ENCODE assay signal across 9 cellular contexts in the genomic region with DNA sequence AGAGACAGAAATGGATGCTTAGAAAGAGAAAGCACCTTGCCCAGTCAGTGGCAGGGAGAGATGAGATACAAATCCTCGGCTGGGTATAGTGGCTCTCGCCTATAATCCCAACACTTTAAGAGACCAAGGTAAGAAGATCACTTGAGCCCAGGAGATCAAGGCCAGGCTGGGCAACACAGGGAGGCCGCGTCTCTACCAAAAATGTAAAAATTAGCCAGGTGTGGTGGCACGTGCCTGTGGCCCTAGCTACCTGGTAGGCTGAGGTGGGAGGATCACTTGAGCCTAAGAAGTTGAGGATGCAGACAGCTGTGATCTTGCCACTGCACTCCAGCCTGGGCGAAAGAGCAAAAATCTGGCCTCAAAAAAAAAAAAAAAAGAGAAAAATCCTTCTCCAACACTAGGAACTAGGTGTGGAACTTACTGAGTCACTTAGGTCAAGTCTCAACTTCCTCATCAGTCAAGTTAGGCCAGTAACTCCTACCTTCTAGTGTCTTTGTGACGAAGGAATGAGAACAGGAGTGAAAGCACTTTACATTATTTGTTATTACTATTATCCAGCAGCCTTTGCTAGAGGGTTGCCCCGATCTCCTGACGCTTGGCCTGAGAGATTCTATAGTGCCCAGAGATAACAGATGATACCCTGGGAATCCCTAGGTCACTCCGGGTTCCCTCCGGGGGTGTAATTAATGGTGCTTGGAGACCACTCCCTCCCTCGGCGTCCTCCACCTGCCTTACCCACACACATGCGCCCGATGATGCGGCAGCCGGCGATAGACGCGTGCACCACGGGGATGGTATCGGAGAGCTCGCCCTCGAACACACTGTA. TPM values are rescaled to one million over a fixed set of nuclear protein-coding genes. Genes with fewer than 3 reads are reported as not detected.
DNase-seq lines count a peak whose midpoint lies in the region; ATAC-seq lines count a peak whose summit lies in the region.
"Had no signal": no experiment of that assay in that cellular context is flagged by ENCODE, and none has a peak within 500 bp of the region (broad histone marks: within the 10 kb centered on the region; RNA-seq: fewer than 3 reads in every experiment).

No MANE protein-coding gene starts in this region.

- H3K4me3 Mint-ChIP-seq in CD8-positive, alpha-beta memory T cell, result peak overlapping the region; percentile 87 to 98 (median 96)
- H3K4me3 Mint-ChIP-seq in activated T-helper 17 cell treated with anti-CD3 and anti-CD28 coated beads, Interleukin-2, amount 50 U/mL, for 72 hours, result peak overlapping the region; percentile 97

- no peaks in the 10 kb centered on the region for H3K9me3 ChIP-seq in CD8-positive, alpha-beta memory T cell (ENCODE audit: low read length)
- H3K9me3 ChIP-seq in iPS-18c (ENCODE audit: control insufficient read depth, insufficient read depth, low read length), result peaks cover 3% of the 10 kb centered on the region
- H3K9me3 ChIP-seq in stomach smooth muscle (ENCODE audit: control insufficient read depth in 2 of 2, low read length in 2 of 2), result no peaks in the 10 kb centered on the region

- H3K9me3 Mint-ChIP-seq in CD8-positive, alpha-beta memory T cell, result no peaks in the 10 kb centered on the region
- H3K9me3 Mint-ChIP-seq in activated T-helper 17 cell treated with anti-CD3 and anti-CD28 coated beads, Interleukin-2, amount 50 U/mL, for 72 hours, result no peaks in the 10 kb centered on the region

- peaks cover 14% of the 10 kb centered on the region for H3K4me1 ChIP-seq in CD8-positive, alpha-beta memory T cell (ENCODE audit: insufficient read depth, low read length)
- H3K4me1 ChIP-seq in stomach smooth muscle (ENCODE audit: control insufficient read depth, insufficient read depth, low read length), result peaks cover 17% of the 10 kb centered on the region

- H3K36me3 Mint-ChIP-seq in CD8-positive, alpha-beta memory T cell, result peaks cover 0 to 46% (median 12%) of the 10 kb centered on the region in 3 donors
- peaks cover 56% of the 10 kb centered on the region for H3K36me3 Mint-ChIP-seq in activated T-helper 17 cell treated with anti-CD3 and anti-CD28 coated beads, Interleukin-2, amount 50 U/mL, for 72 hours (ENCODE audit: low read depth)

- peaks cover 0 to 1% of the 10 kb centered on the region in 2 donors for H3K27me3 Mint-ChIP-seq in CD8-positive, alpha-beta memory T cell
- no peaks in the 10 kb centered on the region for H3K27me3 Mint-ChIP-seq in activated T-helper 17 cell treated with anti-CD3 and anti-CD28 coated beads, Interleukin-2, amount 50 U/mL, for 72 hours

- H3K4me1 Mint-ChIP-seq in CD8-positive, alpha-beta memory T cell, result peaks cover 28 to 41% (median 32%) of the 10 kb centered on the region in 3 donors
- H3K4me1 Mint-ChIP-seq in activated T-helper 17 cell treated with anti-CD3 and anti-CD28 coated beads, Interleukin-2, amount 50 U/mL, for 72 hours, result peaks cover 19% of the 10 kb centered on the region

- no peaks in the 10 kb centered on the region for H3K27me3 ChIP-seq in CD8-positive, alpha-beta memory T cell (ENCODE audit: insufficient read depth, low read length, poor library complexity, severe bottlenecking)
- H3K27me3 ChIP-seq in stomach smooth muscle (ENCODE audit: control insufficient read depth in 1 of 2, insufficient read depth in 2 of 2, low read length in 2 of 2), result no peaks in the 10 kb centered on the region

- POLR2A ChIA-PET in CD8-positive, alpha-beta memory T cell (lab: Charles Lee), result interaction anchor here (0.6 to 1.5 kb wide), 9 partner anchors 11 to 1790 kb away, joined by 3 to 8 read pairs (median 4); a partner anchor contains a TSS

- peak overlapping the region; percentile 72 for H3K4me3 ChIP-seq in CD8-positive, alpha-beta memory T cell (ENCODE audit: low read length)
- H3K4me3 ChIP-seq in iPS-18c (ENCODE audit: insufficient read depth, low read depth, low read length), result peak overlapping the region; percentile 97
- H3K4me3 ChIP-seq in stomach smooth muscle (ENCODE audit: low read length in 2 of 2), result peak overlapping the region; percentile 90

- peak overlapping the region; percentile 75 for H3K27ac ChIP-seq in CD8-positive, alpha-beta memory T cell (ENCODE audit: low read depth, low read length)
- H3K27ac ChIP-seq in stomach smooth muscle (ENCODE audit: low read length), result peak overlapping the region; percentile 53

- CTCF ChIA-PET in CD8-positive, alpha-beta memory T cell (lab: Charles Lee), result interaction anchor here (0.9 to 2.5 kb wide), 7 partner anchors 9 to 187 kb away, joined by 3 to 13 read pairs (median 3); no protein-coding TSS in a partner anchor

- peak overlapping the region; percentile 91 to 94 for H3K9ac ChIP-seq in stomach smooth muscle (ENCODE audit: low read length in 2 of 2)

- DNase-seq in CD8-positive, alpha-beta memory T cell, result no peak
- DNase-seq in GDM1 (lab: John Stamatoyannopoulos, UW) (no peak), cerebellum (ENCODE audit: low spot score) (no peak)

- ATAC-seq in HG03039 (IDR thresholded peaks at IDR 0.05; ENCODE audit: unreplicated experiment), result peak; percentile 13
- peak; percentile 56 for ATAC-seq in activated T-helper 17 cell treated with anti-CD3 and anti-CD28 coated beads, Interleukin-2, amount 50 U/mL, for 72 hours (replicated peaks)
- no peak for ATAC-seq in HG03460 (IDR thresholded peaks at IDR 0.05; ENCODE audit: unreplicated experiment)

- peaks cover 22% of the 10 kb centered on the region for H3K36me3 ChIP-seq in CD8-positive, alpha-beta memory T cell (ENCODE audit: insufficient read depth, low read length)
- H3K36me3 ChIP-seq in stomach smooth muscle (ENCODE audit: control insufficient read depth in 2 of 2, insufficient read depth in 2 of 2, low read length in 2 of 2), result peaks cover 16 to 22% of the 10 kb centered on the region in 2 donors

- peak overlapping the region; percentile 81 to 99 (median 92) for H3K27ac Mint-ChIP-seq in CD8-positive, alpha-beta memory T cell
- H3K27ac Mint-ChIP-seq in activated T-helper 17 cell treated with anti-CD3 and anti-CD28 coated beads, Interleukin-2, amount 50 U/mL, for 72 hours, result peak overlapping the region; percentile 95

RNA-seq across cellular contexts. Expression of a gene that starts 0.9 kb away (rescaled TPM):
- 100 to 1,000 TPM; 204 to 207 TPM for total RNA-seq in CD8-positive, alpha-beta memory T cell
- polyA plus RNA-seq in CD8-positive, alpha-beta memory T cell, result 171 TPM
- 100 to 1,000 TPM in 1 of 2 donors, 10 to 100 TPM in 1; 82.7 to 146 TPM for total RNA-seq in activated T-helper 17 cell treated with anti-CD3 and anti-CD28 coated beads, Interleukin-2, amount 50 U/mL, for 72 hours
- total RNA-seq in cerebellum, result 39.0 TPM

RNA-seq across cellular contexts. Expression of a gene that starts 5.7 kb away (rescaled TPM):
- 10 to 100 TPM; 36.5 to 36.6 TPM for total RNA-seq in CD8-positive, alpha-beta memory T cell
- 14.0 TPM for polyA plus RNA-seq in CD8-positive, alpha-beta memory T cell
- 100 to 1,000 TPM in 1 of 2 donors, 10 to 100 TPM in 1; 38.3 to 104 TPM for total RNA-seq in activated T-helper 17 cell treated with anti-CD3 and anti-CD28 coated beads, Interleukin-2, amount 50 U/mL, for 72 hours
- 4.8 TPM for total RNA-seq in cerebellum

RNA-seq across cellular contexts. Expression of a gene that starts 8.6 kb away (rescaled TPM):
- total RNA-seq in CD8-positive, alpha-beta memory T cell, result not detected
- not detected for polyA plus RNA-seq in CD8-positive, alpha-beta memory T cell
- not detected for total RNA-seq in activated T-helper 17 cell treated with anti-CD3 and anti-CD28 coated beads, Interleukin-2, amount 50 U/mL, for 72 hours
- not detected for total RNA-seq in cerebellum
- total RNA-seq: LHCN-M2 had no signal

RNA-seq across cellular contexts. Expression of a gene that starts 57.2 kb away (rescaled TPM):
- under 1 TPM in 1 of 2 experiments, not detected in 1; 0.07 TPM for total RNA-seq in CD8-positive, alpha-beta memory T cell
- 0.18 TPM for polyA plus RNA-seq in CD8-positive, alpha-beta memory T cell
- under 1 TPM in 1 of 2 donors, not detected in 1; 0.04 TPM for total RNA-seq in activated T-helper 17 cell treated with anti-CD3 and anti-CD28 coated beads, Interleukin-2, amount 50 U/mL, for 72 hours
- 50.1 TPM for total RNA-seq in cerebellum
